ENCODE assay signal across 8 cellular contexts in the genomic region with DNA sequence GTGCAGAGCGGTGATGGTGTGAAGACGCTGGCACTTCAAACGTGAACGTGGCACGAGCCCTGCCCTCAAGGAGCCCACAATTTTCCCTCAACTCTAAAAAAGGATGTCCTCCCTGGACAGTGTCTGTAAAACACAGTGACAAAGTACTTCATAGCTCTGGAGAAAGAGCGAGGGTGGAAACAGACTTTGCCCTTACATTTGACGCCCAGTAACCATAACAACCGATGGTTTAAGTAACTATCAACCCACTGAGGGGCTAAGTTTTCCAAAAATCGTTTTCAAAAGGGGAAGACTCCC. TPM values are rescaled to one million over a fixed set of nuclear protein-coding genes. Genes with fewer than 3 reads are reported as not detected.
A peak's percentile ranks its signal among the peaks of the same experiment; 100 is the strongest.
DNase-seq lines count a peak whose midpoint lies in the region; ATAC-seq and TF ChIP-seq lines count a peak whose summit lies in the region.

No MANE protein-coding gene starts in this region.

- H3K36me3 ChIP-seq in KMS-11 (ENCODE audit: insufficient read depth) (no peaks in the 10 kb centered on the region), colonic mucosa (no peaks in the 10 kb centered on the region), mucosa of stomach (ENCODE audit: control insufficient read depth, insufficient read depth, low read length) (no peaks in the 10 kb centered on the region)

- H3K27ac ChIP-seq in C4-2B (peak overlapping the region; percentile 94), KMS-11 (peak overlapping the region; percentile 77), colonic mucosa (peak overlapping the region; percentile 79)

- TF ChIP-seq CTCF in C4-2B (conservative IDR thresholded peaks at IDR 0.05) (no peak), KMS-11 (conservative IDR thresholded peaks at IDR 0.05; ENCODE audit: low read depth, low read length) (no peak), colonic mucosa (IDR thresholded peaks at IDR 0.05) (no peak)

- intact Hi-C loops in colonic mucosa (cut with DNase I) = loop anchor here (5.0 kb wide), 1 partner anchor 110 kb away; no protein-coding TSS in a partner anchor

- ATAC-seq in HG03457 (IDR thresholded peaks at IDR 0.05; ENCODE audit: unreplicated experiment) (no peak), GM18867 (IDR thresholded peaks at IDR 0.05; ENCODE audit: unreplicated experiment) (no peak)

- H3K9ac ChIP-seq in KMS-11 (peak overlapping the region; percentile 74), colonic mucosa (ENCODE audit: low read depth in 2 of 2, low read length in 2 of 2) (peak overlapping the region; percentile 86 to 88), mucosa of stomach (ENCODE audit: low read length) (peak overlapping the region; percentile 69)

- H3K9me3 ChIP-seq in colonic mucosa (no peaks in the 10 kb centered on the region), mucosa of stomach (ENCODE audit: control insufficient read depth, low read length) (no peaks in the 10 kb centered on the region)

- no peaks in the 10 kb centered on the region for H3K27me3 ChIP-seq in KMS-11 (ENCODE audit: insufficient read depth, low read depth)
- no peaks in the 10 kb centered on the region for H3K27me3 ChIP-seq in colonic mucosa
- peaks cover 5% of the 10 kb centered on the region for H3K27me3 ChIP-seq in mucosa of stomach (ENCODE audit: control insufficient read depth, insufficient read depth, low read length)

- H4K20me1 ChIP-seq in KMS-11 (ENCODE audit: insufficient read depth) = no peaks in the 10 kb centered on the region

- H3K4me3 ChIP-seq in KMS-11 (IDR thresholded peaks at IDR 0.05; ENCODE audit: insufficient read depth, low read depth, low read length) (peak overlapping the region; percentile 47), colonic mucosa (peak overlapping the region; percentile 82), mucosa of stomach (ENCODE audit: low read length) (peak overlapping the region; percentile 53)

- DNase-seq in colonic mucosa = no peak
- no peak for DNase-seq in inferior parietal cortex (ENCODE audit: extremely low spot score)
- no peak for DNase-seq in NCI-H1930 (lab: John Stamatoyannopoulos, UW)

- H2AFZ ChIP-seq in KMS-11 (ENCODE audit: low read depth) = peak overlapping the region; percentile 91

- H3K4me2 ChIP-seq in KMS-11 = peak overlapping the region; percentile 96

- H3K79me2 ChIP-seq in KMS-11 (ENCODE audit: insufficient read depth, low read depth) = peaks cover 46% of the 10 kb centered on the region

- H3K4me1 ChIP-seq in KMS-11 (ENCODE audit: low read depth, poor library complexity, severe bottlenecking) (peaks cover 20% of the 10 kb centered on the region), colonic mucosa (peaks cover 6% of the 10 kb centered on the region), mucosa of stomach (ENCODE audit: control insufficient read depth, insufficient read depth, low read length) (peaks cover 11% of the 10 kb centered on the region)

RNA-seq across cellular contexts. Expression of a gene that starts 1.0 kb away (rescaled TPM):
- 10 to 100 TPM; 29.0 to 29.7 TPM for total RNA-seq in colonic mucosa
